ENCODE assay signal across 1 cellular context in the genomic region with DNA sequence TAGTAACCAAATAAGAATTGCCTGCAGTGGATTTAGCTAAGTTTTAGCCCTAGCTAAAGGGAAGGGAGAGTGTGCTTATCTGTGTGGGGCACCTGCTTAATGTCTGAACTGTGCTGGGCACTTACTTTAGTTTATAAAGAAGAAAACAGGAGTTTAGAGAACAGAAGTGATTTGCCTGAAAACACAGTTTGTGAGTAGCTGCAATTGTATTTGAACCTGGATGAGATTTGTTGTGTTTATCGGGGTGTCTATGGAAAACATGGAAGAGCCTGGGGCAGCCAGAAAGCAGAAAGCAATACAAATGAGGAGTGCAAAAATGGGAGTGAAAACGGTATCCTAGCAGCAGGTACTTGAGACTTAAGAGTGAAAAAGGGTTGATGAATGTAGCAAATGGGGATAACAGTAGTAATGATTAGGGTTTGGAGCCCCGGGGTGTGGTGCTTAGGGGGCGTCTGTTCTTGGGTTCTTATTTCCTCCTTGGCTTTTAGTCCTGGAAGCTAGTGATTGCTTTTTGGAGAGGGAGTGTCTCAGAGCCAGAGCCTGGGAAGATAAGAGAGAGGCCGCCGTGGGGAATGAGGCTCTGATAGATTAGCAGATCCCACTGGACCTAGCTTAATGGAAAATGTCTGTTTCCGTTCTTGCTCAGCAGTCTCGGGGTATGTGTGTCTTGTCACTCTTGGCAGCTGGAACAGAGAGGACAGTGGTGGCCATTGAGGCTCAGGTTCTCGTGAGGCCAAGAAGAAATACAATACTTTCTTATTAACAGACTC.
TF ChIP-seq lines count a peak whose summit lies in the region.

No MANE protein-coding gene starts in this region.

TF ChIP-seq in WTC11, 78 proteins besides CTCF, POLR2A, EP300 and RAD21 (continued from another document):
- TF ChIP-seq, protein P1, sequence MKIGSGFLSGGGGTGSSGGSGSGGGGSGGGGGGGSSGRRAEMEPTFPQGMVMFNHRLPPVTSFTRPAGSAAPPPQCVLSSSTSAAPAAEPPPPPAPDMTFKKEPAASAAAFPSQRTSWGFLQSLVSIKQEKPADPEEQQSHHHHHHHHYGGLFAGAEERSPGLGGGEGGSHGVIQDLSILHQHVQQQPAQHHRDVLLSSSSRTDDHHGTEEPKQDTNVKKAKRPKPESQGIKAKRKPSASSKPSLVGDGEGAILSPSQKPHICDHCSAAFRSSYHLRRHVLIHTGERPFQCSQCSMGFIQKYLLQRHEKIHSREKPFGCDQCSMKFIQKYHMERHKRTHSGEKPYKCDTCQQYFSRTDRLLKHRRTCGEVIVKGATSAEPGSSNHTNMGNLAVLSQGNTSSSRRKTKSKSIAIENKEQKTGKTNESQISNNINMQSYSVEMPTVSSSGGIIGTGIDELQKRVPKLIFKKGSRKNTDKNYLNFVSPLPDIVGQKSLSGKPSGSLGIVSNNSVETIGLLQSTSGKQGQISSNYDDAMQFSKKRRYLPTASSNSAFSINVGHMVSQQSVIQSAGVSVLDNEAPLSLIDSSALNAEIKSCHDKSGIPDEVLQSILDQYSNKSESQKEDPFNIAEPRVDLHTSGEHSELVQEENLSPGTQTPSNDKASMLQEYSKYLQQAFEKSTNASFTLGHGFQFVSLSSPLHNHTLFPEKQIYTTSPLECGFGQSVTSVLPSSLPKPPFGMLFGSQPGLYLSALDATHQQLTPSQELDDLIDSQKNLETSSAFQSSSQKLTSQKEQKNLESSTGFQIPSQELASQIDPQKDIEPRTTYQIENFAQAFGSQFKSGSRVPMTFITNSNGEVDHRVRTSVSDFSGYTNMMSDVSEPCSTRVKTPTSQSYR (CRISPR knock-in tag; IDR thresholded peaks at IDR 0.05), result no peak
- TF ChIP-seq, protein P2, sequence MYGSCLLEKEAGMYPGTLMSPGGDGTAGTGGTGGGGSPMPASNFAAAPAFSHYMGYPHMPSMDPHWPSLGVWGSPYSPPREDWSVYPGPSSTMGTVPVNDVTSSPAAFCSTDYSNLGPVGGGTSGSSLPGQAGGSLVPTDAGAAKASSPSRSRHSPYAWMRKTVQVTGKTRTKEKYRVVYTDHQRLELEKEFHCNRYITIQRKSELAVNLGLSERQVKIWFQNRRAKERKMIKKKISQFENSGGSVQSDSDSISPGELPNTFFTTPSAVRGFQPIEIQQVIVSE (CRISPR knock-in tag; IDR thresholded peaks at IDR 0.05; ENCODE audit: borderline replicate concordance), result no peak
- no peak for TF ChIP-seq ZNF232 (CRISPR knock-in tag; IDR thresholded peaks at IDR 0.05)
- no peak for TF ChIP-seq NR3C1 (CRISPR knock-in tag; conservative IDR thresholded peaks at IDR 0.05; ENCODE audit: low read depth)
- TF ChIP-seq SMAD3 (CRISPR knock-in tag; IDR thresholded peaks at IDR 0.05; ENCODE audit: borderline replicate concordance), result no peak
